Comparison of ENCODE assay signal across 8 cellular contexts in the genomic region with DNA sequence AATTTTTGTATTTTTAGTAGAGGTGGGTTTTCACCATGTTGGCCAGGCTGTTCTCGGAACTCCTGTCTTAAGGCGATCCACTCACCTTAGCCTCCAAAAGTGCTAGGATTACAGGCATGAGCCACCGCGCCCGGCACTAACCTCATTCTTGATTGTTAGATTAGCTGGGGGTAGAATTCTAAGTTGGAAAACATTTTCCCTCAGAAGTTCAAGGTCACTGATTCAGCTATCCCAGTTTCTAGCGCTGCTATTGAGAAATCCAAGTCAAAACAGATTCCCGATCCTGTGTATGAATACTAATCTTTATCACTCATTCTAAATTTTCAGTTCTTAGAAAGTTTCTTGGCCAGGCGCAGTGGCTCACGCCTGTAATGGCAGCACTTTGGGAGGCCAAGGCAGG. TPM values are rescaled to one million over a fixed set of nuclear protein-coding genes. Genes with fewer than 3 reads are reported as not detected.
"Had no signal": no experiment of that assay in that cellular context is flagged by ENCODE, and none has a peak within 500 bp of the region (broad histone marks: within the 10 kb centered on the region; RNA-seq: fewer than 3 reads in every experiment).

No MANE protein-coding gene starts in this region.

- FAIRE-seq: H1, H54, HTR-8/SVneo had no signal

- H3K4me2 ChIP-seq: GM23338 had no signal

- H3K4me3 ChIP-seq: GM23338 had no signal

- DNase-seq: H9, HCEC 1CT, KBM-7 had no signal

- ATAC-seq: GM23338 had no signal

- H2AFZ ChIP-seq: GM23338 had no signal

RNA-seq across cellular contexts. Expression of a gene that starts 24.4 kb away (rescaled TPM):
- polyA plus RNA-seq: IgD-negative memory B cell had no signal
